ENCODE assay signal across 8 cellular contexts in genomic region chrX:153726286-153727107, GRCh38. TPM values are rescaled to one million over a fixed set of nuclear protein-coding genes. Genes with fewer than 3 reads are reported as not detected.
DNase-seq lines count a peak whose midpoint lies in the region; ATAC-seq and TF ChIP-seq lines count a peak whose summit lies in the region.

No MANE protein-coding gene starts in this region.

- H3K4me1 Mint-ChIP-seq in Caco-2 (ENCODE audit: low read depth, unreplicated experiment) = no peaks in the 10 kb centered on the region

- no peak for TF ChIP-seq CTCF in Caco-2 (IDR thresholded peaks at IDR 0.05; ENCODE audit: insufficient read depth in 1 of 2, low read depth in 1 of 2, low read length in 1 of 2, severe bottlenecking in 1 of 2, unreplicated experiment in 1 of 2)
- no peak for TF ChIP-seq CTCF in RWPE1 (conservative IDR thresholded peaks at IDR 0.05; ENCODE audit: low read depth)
- TF ChIP-seq CTCF in body of pancreas (IDR thresholded peaks at IDR 0.05) = no peak

- WGBS in body of pancreas, 2 donors = 0% methylated on average over 22 of the region's 35 CpGs; no CpG with 5 or more reads in 1 of the 2 donors

- H3K4me1 ChIP-seq in Caco-2 (peaks cover 14% of the 10 kb centered on the region), body of pancreas (peaks cover 61% of the 10 kb centered on the region)

- intact Hi-C loops in Caco-2 (cut with micrococcal nuclease; ENCODE audit: unreplicated experiment) (no loop called here), body of pancreas (cut with DNase I) (no loop called here)

- no peaks in the 10 kb centered on the region for H3K27me3 Mint-ChIP-seq in Caco-2 (ENCODE audit: insufficient read depth, unreplicated experiment)

- BruUV-seq in Caco-2 (replicated peaks; lab: Mats Ljungman, UMichigan) = no TSS peak

- no peak overlapping the region for H3K27ac Mint-ChIP-seq in Caco-2 (ENCODE audit: unreplicated experiment)

- H3K4me3 Mint-ChIP-seq in Caco-2 (ENCODE audit: unreplicated experiment) = peak overlapping the region; percentile 33

- peaks cover 22% of the 10 kb centered on the region for H3K36me3 Mint-ChIP-seq in Caco-2 (ENCODE audit: insufficient read depth, unreplicated experiment)

- no peaks in the 10 kb centered on the region for H3K27me3 ChIP-seq in Caco-2 (replicated peaks; ENCODE audit: control insufficient read depth, insufficient read depth, low read length)
- no peaks in the 10 kb centered on the region for H3K27me3 ChIP-seq in body of pancreas

- H3K4me3 ChIP-seq in Caco-2 (ENCODE audit: low read depth, low read length) = no peak overlapping the region
- no peak overlapping the region for H3K4me3 ChIP-seq in body of pancreas

- peak in 2 of 3 donors; percentile 12 to 45 for TF ChIP-seq POLR2A in body of pancreas (IDR thresholded peaks at IDR 0.05)

- POLR2A ChIA-PET in Caco-2 (lab: Charles Lee) (no interaction called here), RWPE1 (lab: Yijun Ruan, JAX; ENCODE audit: low non-redundant PET) (no interaction called here)

- H3K27ac ChIP-seq in RWPE1 = peak overlapping the region; percentile 98
- peak overlapping the region; percentile 63 to 92 (median 87) for H3K27ac ChIP-seq in body of pancreas

- H3K36me3 ChIP-seq in Caco-2 (ENCODE audit: control insufficient read depth, insufficient read depth, low read length) (no peaks in the 10 kb centered on the region), body of pancreas (replicated peaks in 1 of 2; ENCODE audit: insufficient read depth in 1 of 2, low read depth in 2 of 2) (no peaks in the 10 kb centered on the region)

- peak; percentile 55 for ATAC-seq in HG03378 (IDR thresholded peaks at IDR 0.05; ENCODE audit: unreplicated experiment)
- peak; percentile 3 for ATAC-seq in body of pancreas

- DNase-seq in Caco-2 = peak; percentile 17 to 46
- peak; percentile 85 for DNase-seq in GM19240 (ENCODE audit: insufficient read length, low spot score)
- no peak for DNase-seq in RWPE1 (ENCODE audit: low spot score)
- DNase-seq in body of pancreas = peak; percentile 52 to 74 (median 66)
- peak; percentile 49 for DNase-seq in kidney tubule cell (ENCODE audit: low spot score)
- DNase-seq in stimulated activated CD4-positive, alpha-beta T cell treated with anti-CD3 and anti-CD28 coated beads, Interleukin-4, amount 100 ng/mL, for 24 hours = peak; percentile 24
- no peak for DNase-seq in NCI-H2081 treated with DMSO at 0.1 percent for 48 hours (lab: John Stamatoyannopoulos, UW)

- no peaks in the 10 kb centered on the region for H3K9me3 Mint-ChIP-seq in Caco-2 (ENCODE audit: unreplicated experiment)

- CTCF ChIA-PET in Caco-2 (lab: Charles Lee) (no interaction called here), RWPE1 (lab: Yijun Ruan, JAX) (no interaction called here)

- H3K9me3 ChIP-seq in Caco-2 (no peaks in the 10 kb centered on the region), body of pancreas (no peaks in the 10 kb centered on the region)

RNA-seq across cellular contexts. Expression of gene ABCD1, which starts 1.8 kb away (rescaled TPM):
- total RNA-seq in Caco-2 (2022) = 4.3 and 4.5 TPM in 2 replicates
- 10 to 100 TPM; 11.2 to 31.6 TPM for total RNA-seq in body of pancreas

RNA-seq across cellular contexts. Expression of gene BCAP31, which starts 2.3 kb away (rescaled TPM):
- total RNA-seq in Caco-2 (2022) = 232 and 234 TPM in 2 replicates
- total RNA-seq in body of pancreas = 10 to 100 TPM; 64.6 TPM

RNA-seq across cellular contexts. Expression of gene PLXNB3, which starts 37.6 kb away (rescaled TPM):
- 0.16 TPM in 1 of 2 replicates, not detected in the other for total RNA-seq in Caco-2 (2022)
- 10 to 100 TPM in 1 of 2 donors, 1 to 10 TPM in 1; 4.2 to 13.2 TPM for total RNA-seq in body of pancreas

RNA-seq across cellular contexts. Expression of gene SLC6A8, which starts 38.8 kb away (rescaled TPM):
- total RNA-seq in Caco-2 (2022) (8.8 and 11.2 TPM in 2 replicates), body of pancreas (10 to 100 TPM; 11.7 to 18.5 TPM)

RNA-seq across cellular contexts. Expression of gene PNCK, which starts 52.9 kb away (rescaled TPM):
- not detected in 2 replicates for total RNA-seq in Caco-2 (2022)
- total RNA-seq in body of pancreas = not detected

Comparison
In these comparisons a context has a peak if more than half of its experiments do, and no peak if none do; other contexts are left out.
1. DNase-seq: peak in Caco-2 (2 of 2), GM19240 (single experiment), body of pancreas (4 of 4), kidney tubule cell (single experiment) and stimulated activated CD4-positive, alpha-beta T cell treated with anti-CD3 and anti-CD28 coated beads, Interleukin-4, amount 100 ng/mL, for 24 hours (single experiment); none in RWPE1 (single experiment) and NCI-H2081 treated with DMSO at 0.1 percent for 48 hours (single experiment).